12 cellular contexts compared by ENCODE assay signal in genomic region chr15:90718232-90718631, GRCh38. TPM values are rescaled to one million over a fixed set of nuclear protein-coding genes. Genes with fewer than 3 reads are reported as not detected.
A peak's percentile ranks its signal among the peaks of the same experiment; 100 is the strongest.
DNase-seq lines count a peak whose midpoint lies in the region; ATAC-seq and TF ChIP-seq lines count a peak whose summit lies in the region.
"Had no signal": no experiment of that assay in that cellular context is flagged by ENCODE, and none has a peak within 500 bp of the region (broad histone marks: within the 10 kb centered on the region; RNA-seq: fewer than 3 reads in every experiment).

No MANE protein-coding gene starts in this region.

- H3K27me3 ChIP-seq in SJCRH30, result no peaks in the 10 kb centered on the region

- H3K4me3 ChIP-seq in SJCRH30 (peak overlapping the region; percentile 81), fibroblast of mammary gland (ENCODE audit: control insufficient read depth, low read depth, low read length) (peak overlapping the region; percentile 88)

- CTCF ChIA-PET in activated naive CD4-positive, alpha-beta T cell treated with anti-CD3 and anti-CD28 coated beads for 36 hours (lab: Charles Lee), result interaction anchor here (1.1 to 2.3 kb wide), 5 partner anchors 70 to 398 kb away, joined by 3 to 16 read pairs (median 9); partner anchors contain the start of genes HDDC3 and UNC45A

- no peak for TF ChIP-seq CTCF in fibroblast of mammary gland (conservative IDR thresholded peaks at IDR 0.05; ENCODE audit: control insufficient read depth, insufficient read depth, low read depth, low read length)

- H3K27ac ChIP-seq in SJCRH30, result no peak overlapping the region

- no peak for DNase-seq in activated naive CD4-positive, alpha-beta T cell treated with anti-CD3 and anti-CD28 coated beads for 36 hours
- DNase-seq in activated naive CD4-positive, alpha-beta T cell treated with Interleukin-2 at 50 U/mL for 16 hours, result no peak
- no peak for DNase-seq in SJCRH30
- DNase-seq in fibroblast of mammary gland (ENCODE audit: low read depth), result no peak
- no peak for DNase-seq in cerebellar nuclear complex (lab: John Stamatoyannopoulos, UW)
- no peak for DNase-seq in activated effector memory CD4-positive, alpha-beta T cell treated with anti-CD3 and anti-CD28 coated beads, Interleukin-2, amount 50 U/mL, for 16 hours
- DNase-seq: COR-L47; NCI-H446; posterior cingulate gyrus; stimulated activated CD8-positive, alpha-beta memory T cell treated with anti-CD3 and anti-CD28 coated beads, Interleukin-4, amount 100 ng/mL, for 48 hours had no signal

- H3K36me3 Mint-ChIP-seq in activated naive CD4-positive, alpha-beta T cell treated with anti-CD3 and anti-CD28 coated beads for 36 hours (ENCODE audit: low read depth), result peaks cover 14% of the 10 kb centered on the region
- H3K36me3 Mint-ChIP-seq in stimulated activated memory B cell treated with anti-CD40 and anti-IgM and Interleukin-4, amounts not matched to agents 10 μg/mL and 1 μg/mL and 100 μg/mL, for 72 hours, result peaks cover 4% of the 10 kb centered on the region

- H3K9me3 Mint-ChIP-seq in activated naive CD4-positive, alpha-beta T cell treated with anti-CD3 and anti-CD28 coated beads for 36 hours, result no peaks in the 10 kb centered on the region
- no peaks in the 10 kb centered on the region for H3K9me3 Mint-ChIP-seq in stimulated activated memory B cell treated with anti-CD40 and anti-IgM and Interleukin-4, amounts not matched to agents 10 μg/mL and 1 μg/mL and 100 μg/mL, for 72 hours

- ATAC-seq in stimulated activated memory B cell treated with anti-CD40 and anti-IgM and Interleukin-4, amounts not matched to agents 10 μg/mL and 1 μg/mL and 100 μg/mL, for 72 hours, result no peak
- no peak for ATAC-seq in GM21423 (IDR thresholded peaks at IDR 0.05; ENCODE audit: unreplicated experiment)

- H3K4me1 Mint-ChIP-seq in activated naive CD4-positive, alpha-beta T cell treated with anti-CD3 and anti-CD28 coated beads for 36 hours (ENCODE audit: low read depth), result peaks cover 24% of the 10 kb centered on the region
- H3K4me1 Mint-ChIP-seq in stimulated activated memory B cell treated with anti-CD40 and anti-IgM and Interleukin-4, amounts not matched to agents 10 μg/mL and 1 μg/mL and 100 μg/mL, for 72 hours, result peaks cover 29% of the 10 kb centered on the region

- H3K9me3 ChIP-seq in SJCRH30 (replicated peaks), result no peaks in the 10 kb centered on the region

- no peaks in the 10 kb centered on the region for H3K27me3 Mint-ChIP-seq in activated naive CD4-positive, alpha-beta T cell treated with anti-CD3 and anti-CD28 coated beads for 36 hours (ENCODE audit: low read depth)
- H3K27me3 Mint-ChIP-seq in stimulated activated memory B cell treated with anti-CD40 and anti-IgM and Interleukin-4, amounts not matched to agents 10 μg/mL and 1 μg/mL and 100 μg/mL, for 72 hours, result no peaks in the 10 kb centered on the region

- no peaks in the 10 kb centered on the region; the same call in 1 of the 2 replicates for H3K36me3 ChIP-seq in SJCRH30

- H3K27ac Mint-ChIP-seq in activated naive CD4-positive, alpha-beta T cell treated with anti-CD3 and anti-CD28 coated beads for 36 hours, result no peak overlapping the region
- peak overlapping the region; percentile 94 for H3K27ac Mint-ChIP-seq in stimulated activated memory B cell treated with anti-CD40 and anti-IgM and Interleukin-4, amounts not matched to agents 10 μg/mL and 1 μg/mL and 100 μg/mL, for 72 hours

- peaks cover 5% of the 10 kb centered on the region; the same call in 1 of the 2 replicates for H3K4me1 ChIP-seq in SJCRH30

- H3K4me3 Mint-ChIP-seq in activated naive CD4-positive, alpha-beta T cell treated with anti-CD3 and anti-CD28 coated beads for 36 hours, result peak overlapping the region; percentile 87
- H3K4me3 Mint-ChIP-seq in stimulated activated memory B cell treated with anti-CD40 and anti-IgM and Interleukin-4, amounts not matched to agents 10 μg/mL and 1 μg/mL and 100 μg/mL, for 72 hours, result peak overlapping the region; percentile 97

- intact Hi-C loops in activated naive CD4-positive, alpha-beta T cell treated with anti-CD3 and anti-CD28 coated beads for 36 hours (cut with micrococcal nuclease), result loop anchor here (5.0 kb wide), 1 partner anchor 34 kb away; no protein-coding TSS in a partner anchor

RNA-seq across cellular contexts. Expression of gene BLM, which starts 1.1 kb away (rescaled TPM):
- total RNA-seq in activated naive CD4-positive, alpha-beta T cell treated with anti-CD3 and anti-CD28 coated beads for 36 hours, result 10 to 100 TPM; 62.9 to 70.4 TPM
- total RNA-seq in SJCRH30 (2014; rRNA removed; shearing (Covaris generic)), result 54.2 and 65.9 TPM in 2 replicates
